ENCODE assay signal across 9 cellular contexts in genomic region chr1:26531651-26532131, GRCh38. TPM values are rescaled to one million over a fixed set of nuclear protein-coding genes. Genes with fewer than 3 reads are reported as not detected.
DNase-seq lines count a peak whose midpoint lies in the region; ATAC-seq and TF ChIP-seq lines count a peak whose summit lies in the region.
"Had no signal": no experiment of that assay in that cellular context is flagged by ENCODE, and none has a peak within 500 bp of the region (broad histone marks: within the 10 kb centered on the region; RNA-seq: fewer than 3 reads in every experiment).

No MANE protein-coding gene starts in this region.

- peak overlapping the region; percentile 64 for H3K9ac ChIP-seq in Loucy (ENCODE audit: low read depth, low read length, poor library complexity, severe bottlenecking)

- H3K9me3 Mint-ChIP-seq in stimulated activated memory B cell treated with anti-CD40 and anti-IgM and Interleukin-4, amounts not matched to agents 10 μg/mL and 1 μg/mL and 100 μg/mL, for 72 hours: no peaks in the 10 kb centered on the region

- H3K4me3 Mint-ChIP-seq in stimulated activated memory B cell treated with anti-CD40 and anti-IgM and Interleukin-4, amounts not matched to agents 10 μg/mL and 1 μg/mL and 100 μg/mL, for 72 hours: no peak overlapping the region

- H3K27ac Mint-ChIP-seq in stimulated activated memory B cell treated with anti-CD40 and anti-IgM and Interleukin-4, amounts not matched to agents 10 μg/mL and 1 μg/mL and 100 μg/mL, for 72 hours: no peak overlapping the region

- no peak overlapping the region for H2AFZ ChIP-seq in Loucy (ENCODE audit: low read length)

- no peaks in the 10 kb centered on the region for H3K36me3 Mint-ChIP-seq in stimulated activated memory B cell treated with anti-CD40 and anti-IgM and Interleukin-4, amounts not matched to agents 10 μg/mL and 1 μg/mL and 100 μg/mL, for 72 hours

- no peaks in the 10 kb centered on the region for H3K27me3 ChIP-seq in Loucy (ENCODE audit: insufficient read depth, low read length, poor library complexity, severe bottlenecking)

- no peak for TF ChIP-seq CTCF in C4-2B (conservative IDR thresholded peaks at IDR 0.05)
- no peak for TF ChIP-seq CTCF in Loucy (conservative IDR thresholded peaks at IDR 0.05; ENCODE audit: low read length)
- TF ChIP-seq CTCF in mucosa of descending colon (IDR thresholded peaks at IDR 0.05): no peak

- in situ Hi-C loops in ACHN (cut with HindIII; ENCODE audit: low pct_ligation_motif_present, low pct_unique_long_range_greater_than_20kb, low sequenced_read_pairs): no loop called here

- H3K4me2 ChIP-seq in Loucy (ENCODE audit: low read depth, low read length, poor library complexity, severe bottlenecking): peak overlapping the region; percentile 90

- H3K36me3 ChIP-seq in Loucy (ENCODE audit: insufficient read depth, low read length) (no peaks in the 10 kb centered on the region), mucosa of descending colon (ENCODE audit: low read depth) (no peaks in the 10 kb centered on the region)

- intact Hi-C loops in mucosa of descending colon (cut with DNase I, micrococcal nuclease): no loop called here

- peaks cover 46% of the 10 kb centered on the region for H3K4me1 Mint-ChIP-seq in stimulated activated memory B cell treated with anti-CD40 and anti-IgM and Interleukin-4, amounts not matched to agents 10 μg/mL and 1 μg/mL and 100 μg/mL, for 72 hours

- H3K27me3 Mint-ChIP-seq in stimulated activated memory B cell treated with anti-CD40 and anti-IgM and Interleukin-4, amounts not matched to agents 10 μg/mL and 1 μg/mL and 100 μg/mL, for 72 hours: no peaks in the 10 kb centered on the region

- DNase-seq in caudate nucleus (lab: John Stamatoyannopoulos, UW) (no peak), mucosa of descending colon (peak; percentile 68 to 73 (median 72)), germinal center (ENCODE audit: low spot score) (no peak), ACHN (no peak)
- DNase-seq: NCI-H187 treated with DMSO at 0.1 percent for 48 hours had no signal

- H3K4me1 ChIP-seq in Loucy (ENCODE audit: insufficient read depth, low read length, poor library complexity, severe bottlenecking): peaks cover 41% of the 10 kb centered on the region
- peaks cover 31% of the 10 kb centered on the region for H3K4me1 ChIP-seq in mucosa of descending colon (ENCODE audit: low read depth)

- ATAC-seq in mucosa of descending colon (peak; percentile 44), GM19395 (IDR thresholded peaks at IDR 0.05; ENCODE audit: unreplicated experiment) (no peak)
- ATAC-seq in stimulated activated memory B cell treated with anti-CD40 and anti-IgM and Interleukin-4, amounts not matched to agents 10 μg/mL and 1 μg/mL and 100 μg/mL, for 72 hours: no peak

- no peaks in the 10 kb centered on the region for H3K9me2 ChIP-seq in Loucy (replicated peaks; ENCODE audit: low read depth, low read length)

- H3K9me3 ChIP-seq in Loucy (ENCODE audit: insufficient read depth, low read depth, low read length) (no peaks in the 10 kb centered on the region), mucosa of descending colon (no peaks in the 10 kb centered on the region)

- H3K27ac ChIP-seq in C4-2B (peak overlapping the region; percentile 88), caudate nucleus (ENCODE audit: low read depth, low read length) (peak overlapping the region; percentile 26)

- H3F3A ChIP-seq in Loucy (ENCODE audit: low read depth): no peaks in the 10 kb centered on the region

- peak overlapping the region; percentile 77 for H3K4me3 ChIP-seq in Loucy (ENCODE audit: low read length, poor library complexity, severe bottlenecking)
- H3K4me3 ChIP-seq in mucosa of descending colon: no peak overlapping the region

- peaks cover 8% of the 10 kb centered on the region for H4K20me1 ChIP-seq in Loucy (ENCODE audit: insufficient read depth, low read length, poor library complexity, severe bottlenecking)

- peaks cover 14% of the 10 kb centered on the region; the same call in 1 of the 2 replicates for H3K79me2 ChIP-seq in Loucy (ENCODE audit: insufficient read depth, low read length)

RNA-seq across cellular contexts. Expression of gene RPS6KA1, which starts 2.1 kb away (rescaled TPM):
- 100 to 1,000 TPM in 2 of 3 donors, 10 to 100 TPM in 1; 81.4 to 183 (median 146) TPM for total RNA-seq in mucosa of descending colon

RNA-seq across cellular contexts. Expression of gene HMGN2, which starts 59.5 kb away (rescaled TPM):
- 100 to 1,000 TPM; 186 to 463 (median 271) TPM for total RNA-seq in mucosa of descending colon

Comparison
In these comparisons a context has a peak if more than half of its experiments do, and no peak if none do; other contexts are left out.
1. DNase-seq: peak in mucosa of descending colon (3 of 3); none in caudate nucleus (0 of 61), germinal center (single experiment) and ACHN (single experiment).